In genomic region chr11:7612661-7613393, GRCh38 we compare ENCODE assay signal across 14 cellular contexts.
A peak's percentile ranks its signal among the peaks of the same experiment; 100 is the strongest.
DNase-seq lines count a peak whose midpoint lies in the region; ATAC-seq and TF ChIP-seq lines count a peak whose summit lies in the region.
"Had no signal": no experiment of that assay in that cellular context is flagged by ENCODE, and none has a peak within 500 bp of the region (broad histone marks: within the 10 kb centered on the region; RNA-seq: fewer than 3 reads in every experiment).

No MANE protein-coding gene starts in this region.

- no peaks in the 10 kb centered on the region for H3K27me3 Mint-ChIP-seq in chondrocyte (ENCODE audit: low read depth)
- H3K27me3 Mint-ChIP-seq: activated T-cell treated with anti-CD3 and anti-CD28 coated beads, Interleukin-2, amount 50 U/mL, for 24 hours had no signal

- no peaks in the 10 kb centered on the region for H3K9me3 ChIP-seq in MM.1S (replicated peaks; ENCODE audit: insufficient read depth, low read length)
- H3K9me3 ChIP-seq in lower lobe of right lung: no peaks in the 10 kb centered on the region
- no peaks in the 10 kb centered on the region for H3K9me3 ChIP-seq in BE2C
- H3K9me3 ChIP-seq: gastrocnemius medialis had no signal

- H3K4me1 ChIP-seq in MM.1S (ENCODE audit: low read length) (peaks cover 27% of the 10 kb centered on the region), lower lobe of right lung (peaks cover 11% of the 10 kb centered on the region), BE2C (no peaks in the 10 kb centered on the region)

- peak overlapping the region; percentile 58; the same call in 1 of the 2 replicates for H3K27ac ChIP-seq in MM.1S (ENCODE audit: low read length)
- H3K27ac ChIP-seq in lower lobe of right lung: no peak overlapping the region
- H3K27ac ChIP-seq: RWPE1 had no signal

- no peak overlapping the region for H3K4me3 ChIP-seq in MM.1S (ENCODE audit: low read length)
- H3K4me3 ChIP-seq in lower lobe of right lung: no peak overlapping the region
- H3K4me3 ChIP-seq in BE2C (ENCODE audit: low read depth, low read length): no peak overlapping the region
- H3K4me3 ChIP-seq: gastrocnemius medialis, smooth muscle cell had no signal

- ATAC-seq in lower lobe of right lung: peak; percentile 59 to 89

- in situ Hi-C loops in Caki2 (cut with HindIII; ENCODE audit: low pct_unique_long_range_greater_than_20kb, low sequenced_read_pairs): no loop called here

- H2AFZ ChIP-seq in MM.1S (ENCODE audit: low read length): no peak overlapping the region

- H3K27me3 ChIP-seq in MM.1S (replicated peaks; ENCODE audit: insufficient read depth, low read length) (no peaks in the 10 kb centered on the region), lower lobe of right lung (ENCODE audit: low read depth) (no peaks in the 10 kb centered on the region), BE2C (no peaks in the 10 kb centered on the region)
- H3K27me3 ChIP-seq: gastrocnemius medialis had no signal

- H4K20me1 ChIP-seq in MM.1S (ENCODE audit: insufficient read depth, low read length): no peaks in the 10 kb centered on the region

- H3K79me2 ChIP-seq in MM.1S (ENCODE audit: low read length): no peaks in the 10 kb centered on the region

- no peaks in the 10 kb centered on the region for H3K9me2 ChIP-seq in MM.1S (replicated peaks; ENCODE audit: insufficient read depth, low read length)

- H3K4me3 Mint-ChIP-seq in chondrocyte (ENCODE audit: unreplicated experiment): no peak overlapping the region
- H3K4me3 Mint-ChIP-seq: activated T-cell treated with anti-CD3 and anti-CD28 coated beads, Interleukin-2, amount 50 U/mL, for 24 hours had no signal

- peak overlapping the region; percentile 41 for H3K27ac Mint-ChIP-seq in chondrocyte (ENCODE audit: unreplicated experiment)
- H3K27ac Mint-ChIP-seq: activated T-cell treated with anti-CD3 and anti-CD28 coated beads, Interleukin-2, amount 50 U/mL, for 24 hours had no signal

- TF ChIP-seq CTCF in MM.1S (IDR thresholded peaks at IDR 0.05; ENCODE audit: low read length): no peak
- no peak for TF ChIP-seq CTCF in chondrocyte (IDR thresholded peaks at IDR 0.05)
- TF ChIP-seq CTCF in lower lobe of right lung (IDR thresholded peaks at IDR 0.05): no peak
- TF ChIP-seq CTCF in BE2C (IDR thresholded peaks at IDR 0.05; ENCODE audit: low read depth, low read length): no peak

- H3K4me2 ChIP-seq in MM.1S (ENCODE audit: low read depth, low read length): peak overlapping the region; percentile 40; the same call in 1 of the 2 replicates
- H3K4me2 ChIP-seq: smooth muscle cell had no signal

- DNase-seq in Caki2 (ENCODE audit: low read depth): peak; percentile 83
- peak; percentile 58 for DNase-seq in MM.1S
- DNase-seq in chondrocyte (ENCODE audit: low spot score): no peak
- no peak for DNase-seq in lower lobe of right lung
- no peak for DNase-seq in NCI-H2029 (lab: John Stamatoyannopoulos, UW)
- no peak for DNase-seq in GDM1 (lab: John Stamatoyannopoulos, UW)
- DNase-seq in BE2C: no peak
- DNase-seq in stimulated activated CD4-positive, alpha-beta T cell treated with anti-CD3 and anti-CD28 coated beads, Interleukin-1b, Interleukin-23, amount 100 ng/mL, for 48 hours: no peak
- DNase-seq: activated T-cell treated with anti-CD3 and anti-CD28 coated beads, Interleukin-2, amount 50 U/mL, for 24 hours; central memory CD4-positive, alpha-beta T cell; gastrocnemius medialis; NCI-H187 treated with DMSO at 0.1 percent for 48 hours had no signal

- peaks cover 11% of the 10 kb centered on the region for H3F3A ChIP-seq in MM.1S (ENCODE audit: insufficient read depth, low read length)

- H3K36me3 ChIP-seq in MM.1S (replicated peaks; ENCODE audit: insufficient read depth, low read length) (no peaks in the 10 kb centered on the region), lower lobe of right lung (peaks cover 8% of the 10 kb centered on the region), BE2C (no peaks in the 10 kb centered on the region)

- intact Hi-C loops in lower lobe of right lung (cut with DNase I): no loop called here

- no peak overlapping the region for H3K9ac ChIP-seq in MM.1S (ENCODE audit: low read length)

- no peaks in the 10 kb centered on the region for H3K9me3 Mint-ChIP-seq in chondrocyte (ENCODE audit: low read depth)
- H3K9me3 Mint-ChIP-seq: activated T-cell treated with anti-CD3 and anti-CD28 coated beads, Interleukin-2, amount 50 U/mL, for 24 hours had no signal

- peaks cover 43% of the 10 kb centered on the region for H3K36me3 Mint-ChIP-seq in chondrocyte (ENCODE audit: low read depth)

- peaks cover 22% of the 10 kb centered on the region for H3K4me1 Mint-ChIP-seq in chondrocyte (ENCODE audit: low read depth)

Comparison
In these comparisons a context has a peak if more than half of its experiments do, and no peak if none do; other contexts are left out.
1. DNase-seq: peak in Caki2 (single experiment) and MM.1S (single experiment); none in chondrocyte (single experiment), lower lobe of right lung (single experiment), NCI-H2029 (single experiment), GDM1 (single experiment), BE2C (single experiment) and stimulated activated CD4-positive, alpha-beta T cell treated with anti-CD3 and anti-CD28 coated beads, Interleukin-1b, Interleukin-23, amount 100 ng/mL, for 48 hours (single experiment).